33 cellular contexts compared by ENCODE assay signal in genomic region chr20:59349277-59349676, GRCh38. TPM values are rescaled to one million over a fixed set of nuclear protein-coding genes. Genes with fewer than 3 reads are reported as not detected.
"Had no signal": no experiment of that assay in that cellular context is flagged by ENCODE, and none has a peak within 500 bp of the region (broad histone marks: within the 10 kb centered on the region; RNA-seq: fewer than 3 reads in every experiment).

No MANE protein-coding gene starts in this region.

- H3K36me3 ChIP-seq: neural progenitor cell, ovary, spleen, stomach, thoracic aorta, thyroid gland, tibial nerve, upper lobe of left lung, uterus had no signal

- DNase-seq: naive thymus-derived CD4-positive, alpha-beta T cell; natural killer cell; occipital lobe; ovary; posterior cingulate gyrus; psoas muscle; right cardiac atrium; spleen; stimulated activated CD4-positive, alpha-beta T cell treated with anti-CD3 and anti-CD28 coated beads, Interleukin-12 subunit alpha, Interleukin-12 subunit beta, amount 100 ng/mL, for 4 hours; stimulated activated CD4-positive, alpha-beta T cell treated with anti-CD3 and anti-CD28 coated beads, Interleukin-1b, Interleukin-23, amount 100 ng/mL, for 48 hours; stimulated activated CD4-positive, alpha-beta T cell treated with anti-CD3 and anti-CD28 coated beads, Interleukin-4, amount 100 ng/mL, for 1 hour; stimulated activated CD4-positive, alpha-beta T cell treated with anti-CD3 and anti-CD28 coated beads, Interleukin-4, amount 100 ng/mL, for 4 hours; stimulated activated CD8-positive, alpha-beta memory T cell treated with anti-CD3 and anti-CD28 coated beads, Interleukin-4, amount 100 ng/mL, for 48 hours; stimulated activated naive B cell treated with anti-CD40 and anti-IgM and Interleukin-4, amounts not matched to agents 10 μg/mL and 1 μg/mL and 100 μg/mL, for 72 hours; stimulated activated naive CD4-positive, alpha-beta T cell treated with Interleukin-2 at 50 U/mL for 16 hours; stomach; thyroid gland; trophoblast cell; upper lobe of left lung; uterus had no signal

- H3K27me3 ChIP-seq: ovary, spleen, stomach, thyroid gland, tibial nerve, upper lobe of left lung, uterus had no signal

- H3K4me1 Mint-ChIP-seq: neural progenitor cell; stimulated activated naive B cell treated with anti-CD40 and anti-IgM and Interleukin-4, amounts not matched to agents 10 μg/mL and 1 μg/mL and 100 μg/mL, for 72 hours had no signal

- H2AFZ ChIP-seq: neural progenitor cell, parathyroid adenoma had no signal

- H3K9me3 ChIP-seq: ovary, psoas muscle, thyroid gland, tibial nerve, upper lobe of left lung, uterus had no signal

- H3K9ac ChIP-seq: neural progenitor cell, parathyroid adenoma had no signal

- H3K4me3 ChIP-seq: neural progenitor cell, ovary, psoas muscle, skin epidermis, smooth muscle cell, spleen, stomach, thoracic aorta, thyroid gland, tibial nerve, upper lobe of left lung, uterus had no signal

- H3K27ac Mint-ChIP-seq: naive thymus-derived CD4-positive, alpha-beta T cell; natural killer cell; nephron; neural progenitor cell; progenitor cell of endocrine pancreas; stimulated activated naive B cell treated with anti-CD40 and anti-IgM and Interleukin-4, amounts not matched to agents 10 μg/mL and 1 μg/mL and 100 μg/mL, for 72 hours; stimulated activated naive CD8-positive, alpha-beta T cell treated with anti-CD3 and anti-CD28 coated beads, Interleukin-15, Interleukin-2, amounts not matched to agents 100 ng/mL and 50 ng/mL, for 24 hours had no signal

- ATAC-seq: naive thymus-derived CD4-positive, alpha-beta T cell; natural killer cell; psoas muscle; right cardiac atrium; sciatic nerve; stimulated activated naive B cell treated with anti-CD40 and anti-IgM and Interleukin-4, amounts not matched to agents 10 μg/mL and 1 μg/mL and 100 μg/mL, for 72 hours had no signal

- H3K27ac ChIP-seq: neural progenitor cell, ovary, parathyroid adenoma, psoas muscle, skin epidermis, spleen, stomach, thoracic aorta, thyroid gland, tibial nerve, upper lobe of left lung, uterus had no signal

- H3K36me3 Mint-ChIP-seq: naive thymus-derived CD4-positive, alpha-beta T cell; natural killer cell; neural progenitor cell; stimulated activated naive B cell treated with anti-CD40 and anti-IgM and Interleukin-4, amounts not matched to agents 10 μg/mL and 1 μg/mL and 100 μg/mL, for 72 hours had no signal

- H3K79me2 ChIP-seq: parathyroid adenoma had no signal

- H3K4me2 ChIP-seq: neural progenitor cell, smooth muscle cell had no signal

- H3K4me1 ChIP-seq: neural progenitor cell, parathyroid adenoma, psoas muscle, stomach, tibial nerve, upper lobe of left lung, uterus had no signal

- H3K4me3 Mint-ChIP-seq: naive thymus-derived CD4-positive, alpha-beta T cell; natural killer cell; nephron; neural progenitor cell; stimulated activated naive B cell treated with anti-CD40 and anti-IgM and Interleukin-4, amounts not matched to agents 10 μg/mL and 1 μg/mL and 100 μg/mL, for 72 hours; stimulated activated naive CD8-positive, alpha-beta T cell treated with anti-CD3 and anti-CD28 coated beads, Interleukin-15, Interleukin-2, amounts not matched to agents 100 ng/mL and 50 ng/mL, for 24 hours had no signal

- H3K9me3 Mint-ChIP-seq: naive thymus-derived CD4-positive, alpha-beta T cell; natural killer cell; nephron; neural progenitor cell; stimulated activated naive CD8-positive, alpha-beta T cell treated with anti-CD3 and anti-CD28 coated beads, Interleukin-15, Interleukin-2, amounts not matched to agents 100 ng/mL and 50 ng/mL, for 24 hours had no signal

RNA-seq across cellular contexts. Expression of gene EDN3, which starts 48.9 kb away (rescaled TPM):
- total RNA-seq: osteoblast, renal cortical epithelial cell, right cardiac atrium, sciatic nerve, smooth muscle cell, subcutaneous adipose tissue, thoracic aorta had no signal
- polyA plus RNA-seq: right cardiac atrium, smooth muscle cell had no signal
